10 cellular contexts compared by ENCODE assay signal in the genomic region with DNA sequence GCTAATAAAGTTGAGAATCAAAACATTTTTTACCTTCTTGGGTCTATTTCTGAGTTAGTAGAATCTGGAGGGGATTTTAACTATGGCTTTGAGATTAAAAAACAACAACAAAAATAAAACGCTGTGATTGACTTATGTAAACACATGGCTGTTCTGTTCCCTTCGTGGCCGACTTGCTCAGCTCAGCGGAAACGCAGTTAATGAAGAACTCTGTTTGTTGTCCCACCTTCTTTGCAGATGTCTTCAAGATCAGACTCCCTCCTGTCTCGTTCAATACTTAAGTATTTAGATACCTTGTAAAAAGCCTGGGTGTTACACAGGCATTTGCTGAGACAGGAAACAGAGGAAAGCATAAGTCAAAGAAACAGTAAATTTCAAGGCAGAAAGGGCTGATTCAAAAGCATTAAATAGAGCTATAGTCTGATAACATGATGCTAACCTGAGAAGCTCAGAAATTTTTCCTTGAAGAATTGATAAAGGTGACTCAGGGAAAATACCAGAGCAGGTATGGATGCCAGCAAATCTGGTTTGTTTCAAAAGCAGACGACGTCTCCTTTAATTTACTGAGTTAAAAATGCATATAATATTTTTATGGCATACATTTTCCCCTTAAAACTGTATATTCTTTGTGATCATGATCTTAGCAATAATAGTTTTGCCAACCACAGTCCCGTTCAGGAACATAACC. TPM values are rescaled to one million over a fixed set of nuclear protein-coding genes. Genes with fewer than 3 reads are reported as not detected.
DNase-seq lines count a peak whose midpoint lies in the region; TF ChIP-seq lines count a peak whose summit lies in the region.
"Had no signal": no experiment of that assay in that cellular context is flagged by ENCODE, and none has a peak within 500 bp of the region (broad histone marks: within the 10 kb centered on the region; RNA-seq: fewer than 3 reads in every experiment).

No MANE protein-coding gene starts in this region.

- H3K4me1 ChIP-seq in breast epithelium (no peaks in the 10 kb centered on the region), osteoblast (ENCODE audit: insufficient read depth, low read length) (no peaks in the 10 kb centered on the region)

- H3K36me3 Mint-ChIP-seq in CD14-positive monocyte, result no peaks in the 10 kb centered on the region

- TF ChIP-seq CTCF in GM20000 (IDR thresholded peaks at IDR 0.05; ENCODE audit: extremely low read depth, missing control alignments), result no peak
- no peak for TF ChIP-seq CTCF in breast epithelium (IDR thresholded peaks at IDR 0.05)
- TF ChIP-seq CTCF in osteoblast (IDR thresholded peaks at IDR 0.05; ENCODE audit: extremely low read depth, low read depth, low read length), result no peak
- TF ChIP-seq CTCF in CD14-positive monocyte (IDR thresholded peaks at IDR 0.05), result no peak

- peaks cover 0 to 2% (median 1%) of the 10 kb centered on the region in 3 donors for H3K27me3 Mint-ChIP-seq in CD14-positive monocyte (ENCODE audit: low read depth in 3 of 3)

- DNase-seq in GM20000 (ENCODE audit: low spot score) (peak; percentile 16), NCI-H146 treated with DMSO at 0.1 percent for 48 hours (lab: John Stamatoyannopoulos, UW; ENCODE audit: unreplicated experiment) (peak; percentile 92), breast epithelium (ENCODE audit: low spot score in 2 of 2) (no peak), osteoblast (ENCODE audit: insufficient read length, low spot score, missing footprints) (no peak), CD14-positive monocyte (ENCODE audit: low spot score) (no peak), RPMI8226 (no peak), NCI-H1092 (lab: John Stamatoyannopoulos, UW) (no peak)
- DNase-seq: left ventricle myocardium inferior, small intestine had no signal

- no peak overlapping the region for H3K4me3 Mint-ChIP-seq in CD14-positive monocyte
- H3K4me3 Mint-ChIP-seq: T-helper 1 cell treated with Interleukin-12 subunit alpha and Interleukin-12 subunit beta and Interleukin-4 antibody, amounts not matched to agents 30 μg/mL and 1 μg/mL, for 36 hours had no signal

- H3K79me2 ChIP-seq in osteoblast (ENCODE audit: insufficient read depth, low read length), result no peaks in the 10 kb centered on the region

- H3K4me3 ChIP-seq in breast epithelium (no peak overlapping the region), osteoblast (ENCODE audit: insufficient read depth, low read length) (no peak overlapping the region)
- H3K4me3 ChIP-seq: left ventricle myocardium inferior had no signal

- H3K27ac Mint-ChIP-seq in CD14-positive monocyte, result peak overlapping the region in 1 of 7 donors; percentile 15

- H2AFZ ChIP-seq in osteoblast (ENCODE audit: low read length), result peak overlapping the region; percentile 49

- no peak for TF ChIP-seq POLR2A in breast epithelium (IDR thresholded peaks at IDR 0.05)

- H3K27me3 ChIP-seq in breast epithelium, result no peaks in the 10 kb centered on the region
- H3K27me3 ChIP-seq in osteoblast (ENCODE audit: insufficient read depth, low read length), result no peaks in the 10 kb centered on the region

- H4K20me1 ChIP-seq in osteoblast (ENCODE audit: insufficient read depth, low read length), result no peaks in the 10 kb centered on the region

- H3K4me1 Mint-ChIP-seq in CD14-positive monocyte, result peaks cover 41% of the 10 kb centered on the region

- no peaks in the 10 kb centered on the region for H3K36me3 ChIP-seq in breast epithelium
- H3K36me3 ChIP-seq in osteoblast (ENCODE audit: insufficient read depth, low read length), result no peaks in the 10 kb centered on the region
- H3K36me3 ChIP-seq: left ventricle myocardium inferior had no signal

- peak overlapping the region; percentile 78 to 83 for H3K27ac ChIP-seq in breast epithelium
- no peak overlapping the region for H3K27ac ChIP-seq in osteoblast (ENCODE audit: low read depth, low read length)
- H3K27ac ChIP-seq: left ventricle myocardium inferior had no signal

- peaks cover 0 to 5% (median 0%) of the 10 kb centered on the region in 7 donors for H3K9me3 Mint-ChIP-seq in CD14-positive monocyte
- H3K9me3 Mint-ChIP-seq: T-helper 1 cell treated with Interleukin-12 subunit alpha and Interleukin-12 subunit beta and Interleukin-4 antibody, amounts not matched to agents 30 μg/mL and 1 μg/mL, for 36 hours had no signal

- no peak overlapping the region for H3K4me2 ChIP-seq in osteoblast (ENCODE audit: insufficient read depth, low read length)

- intact Hi-C loops in breast epithelium (cut with DNase I; ENCODE audit: low total_unique reads) (no loop called here), CD14-positive monocyte (cut with micrococcal nuclease) (no loop called here)

- H3K9me3 ChIP-seq in breast epithelium (no peaks in the 10 kb centered on the region), osteoblast (ENCODE audit: low read depth, low read length) (no peaks in the 10 kb centered on the region)
- H3K9me3 ChIP-seq: left ventricle myocardium inferior had no signal

RNA-seq across cellular contexts. Expression of a gene that starts 21.7 kb away (rescaled TPM):
- total RNA-seq in breast epithelium, result 10 to 100 TPM; 46.9 to 67.6 (median 47.0) TPM
- total RNA-seq in osteoblast, result 34.0 and 39.8 TPM in 2 replicates
- polyA plus RNA-seq in CD14-positive monocyte, result 1 to 10 TPM; 4.9 to 6.5 TPM

RNA-seq across cellular contexts. Expression of a gene that starts 23.2 kb away (rescaled TPM):
- total RNA-seq in breast epithelium (10 to 100 TPM; 46.2 to 61.9 (median 50.6) TPM), osteoblast (23.9 and 31.5 TPM in 2 replicates)
- polyA plus RNA-seq in CD14-positive monocyte, result 10 to 100 TPM; 11.6 to 25.2 TPM

Comparison
In these comparisons a context has a peak if more than half of its experiments do, and no peak if none do; other contexts are left out.
1. DNase-seq: peak in GM20000 (single experiment) and NCI-H146 treated with DMSO at 0.1 percent for 48 hours (single experiment); none in breast epithelium (0 of 2), osteoblast (single experiment), CD14-positive monocyte (single experiment), RPMI8226 (single experiment) and NCI-H1092 (single experiment).